ENCODE assay signal across 1 cellular context in the genomic region with DNA sequence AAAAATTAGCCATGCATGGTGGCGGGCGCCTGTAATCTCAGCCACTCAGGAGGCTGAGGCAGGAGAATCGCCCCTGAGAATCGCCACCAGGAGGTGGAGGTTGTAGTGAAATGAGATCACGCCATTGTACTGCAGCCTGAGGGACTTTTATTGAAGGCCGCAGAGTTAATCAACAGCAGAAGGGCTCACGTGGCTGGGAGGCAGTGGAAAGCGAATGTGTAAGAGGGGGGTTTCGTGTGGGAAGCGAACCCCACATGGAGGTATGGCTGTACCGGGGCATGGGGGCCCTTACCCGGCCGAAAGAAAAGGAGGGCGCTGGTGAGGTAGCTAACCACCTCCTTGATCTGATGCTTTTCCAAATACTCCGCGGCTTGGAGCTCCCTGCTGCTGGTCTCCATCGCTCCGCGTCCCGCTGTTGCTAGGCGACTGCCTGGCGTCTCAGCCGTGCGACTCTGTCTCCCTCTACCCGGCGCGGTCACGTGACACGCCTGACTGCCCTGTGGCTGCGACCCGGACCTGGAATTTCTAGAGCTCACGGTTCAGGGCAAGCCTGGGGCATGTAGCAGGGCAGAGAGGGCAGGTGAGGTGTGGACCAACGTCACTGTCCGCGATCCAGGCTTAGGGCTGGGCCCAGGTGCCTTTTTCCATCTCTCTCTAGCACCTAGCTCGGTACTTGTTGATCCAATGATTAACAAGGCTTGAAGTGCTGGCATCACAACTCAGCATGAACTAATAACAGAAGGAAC.
TF ChIP-seq lines count a peak whose summit lies in the region.

Gene EFCAB10, minus strand, starts transcription at position 428 of the 746 bp plus-strand sequence. Its CDS starts 30 bp downstream, at position 398.

TF ChIP-seq in H1, 55 proteins besides CTCF, POLR2A, EP300 and RAD21 (continued from another document):
- TF ChIP-seq HDAC2 (IDR thresholded peaks at IDR 0.05; ENCODE audit: borderline replicate concordance in 1 of 2, low read depth in 2 of 2, low read length in 2 of 2), result peak; percentile 30 to 89; a peak in 2 of 4 replicates
- peak; percentile 96 for TF ChIP-seq SAP30 (IDR thresholded peaks at IDR 0.05; ENCODE audit: insufficient read depth, insufficient replicate concordance, low read length)
- peak; percentile 95 for TF ChIP-seq TEAD4 (IDR thresholded peaks at IDR 0.05; ENCODE audit: low read depth, low read length)
- peak; percentile 98 for TF ChIP-seq CREB1 (IDR thresholded peaks at IDR 0.05)
- TF ChIP-seq, protein P1, sequence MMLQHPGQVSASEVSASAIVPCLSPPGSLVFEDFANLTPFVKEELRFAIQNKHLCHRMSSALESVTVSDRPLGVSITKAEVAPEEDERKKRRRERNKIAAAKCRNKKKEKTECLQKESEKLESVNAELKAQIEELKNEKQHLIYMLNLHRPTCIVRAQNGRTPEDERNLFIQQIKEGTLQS (IDR thresholded peaks at IDR 0.05; ENCODE audit: insufficient read depth, low read depth, low read length), result peak; percentile 95
- 0 out of 2 replicates have a peak, but pooled peaks have one; percentile 35 for TF ChIP-seq JUND (IDR thresholded peaks at IDR 0.05; ENCODE audit: low read length)
- TF ChIP-seq BRCA1 (IDR thresholded peaks at IDR 0.05; ENCODE audit: low read depth, low read length), result no peak
- 0 out of 2 replicates have a peak, but pooled peaks have one; percentile 39 for TF ChIP-seq KDM5A (IDR thresholded peaks at IDR 0.05; ENCODE audit: low read length)
- peak; percentile 67 for TF ChIP-seq TBP (IDR thresholded peaks at IDR 0.05; ENCODE audit: low read depth, low read length)
- no peak for TF ChIP-seq ZNF274 (IDR thresholded peaks at IDR 0.05; ENCODE audit: borderline replicate concordance, extremely low read depth, low read length)
- no peak for TF ChIP-seq FOSL1 (IDR thresholded peaks at IDR 0.05; ENCODE audit: insufficient read depth, low read depth, low read length)
- TF ChIP-seq CHD2 (IDR thresholded peaks at IDR 0.05; ENCODE audit: low read length), result 0 out of 2 replicates have a peak, but pooled peaks have one; percentile 46
- TF ChIP-seq NANOG (IDR thresholded peaks at IDR 0.05; ENCODE audit: insufficient read depth, low read depth, low read length, poor library complexity, severe bottlenecking), result peak; percentile 43
- no peak for TF ChIP-seq TCF12 (IDR thresholded peaks at IDR 0.05; ENCODE audit: low read depth, low read length)
- peak; percentile 61 for TF ChIP-seq YY1 (IDR thresholded peaks at IDR 0.05; ENCODE audit: low read depth, low read length)
- TF ChIP-seq, protein P2, sequence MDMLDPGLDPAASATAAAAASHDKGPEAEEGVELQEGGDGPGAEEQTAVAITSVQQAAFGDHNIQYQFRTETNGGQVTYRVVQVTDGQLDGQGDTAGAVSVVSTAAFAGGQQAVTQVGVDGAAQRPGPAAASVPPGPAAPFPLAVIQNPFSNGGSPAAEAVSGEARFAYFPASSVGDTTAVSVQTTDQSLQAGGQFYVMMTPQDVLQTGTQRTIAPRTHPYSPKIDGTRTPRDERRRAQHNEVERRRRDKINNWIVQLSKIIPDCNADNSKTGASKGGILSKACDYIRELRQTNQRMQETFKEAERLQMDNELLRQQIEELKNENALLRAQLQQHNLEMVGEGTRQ (IDR thresholded peaks at IDR 0.05; ENCODE audit: low read length), result peak; percentile 98
- TF ChIP-seq RXRA (IDR thresholded peaks at IDR 0.05; ENCODE audit: insufficient read depth, low read depth, low read length), result 0 out of 2 replicates have a peak, but pooled peaks have one; percentile 19
- no peak for TF ChIP-seq RFX5 (IDR thresholded peaks at IDR 0.05; ENCODE audit: borderline replicate concordance, low read depth, low read length)
